Comparison of ENCODE assay signal across 9 cellular contexts in genomic region chr15:75349851-75350588, GRCh38. TPM values are rescaled to one million over a fixed set of nuclear protein-coding genes. Genes with fewer than 3 reads are reported as not detected.
DNase-seq lines count a peak whose midpoint lies in the region; ATAC-seq, FAIRE-seq and TF ChIP-seq lines count a peak whose summit lies in the region.
"Had no signal": no experiment of that assay in that cellular context is flagged by ENCODE, and none has a peak within 500 bp of the region (broad histone marks: within the 10 kb centered on the region; RNA-seq: fewer than 3 reads in every experiment).

No MANE protein-coding gene starts in this region.

- no peaks in the 10 kb centered on the region for H3K79me2 ChIP-seq in HepG2 (ENCODE audit: insufficient read depth, low read length)

- no peaks in the 10 kb centered on the region for H3K9me3 Mint-ChIP-seq in endothelial cell (ENCODE audit: unreplicated experiment)
- H3K9me3 Mint-ChIP-seq in stimulated activated memory B cell treated with anti-CD40 and anti-IgM and Interleukin-4, amounts not matched to agents 10 μg/mL and 1 μg/mL and 100 μg/mL, for 72 hours: peaks cover 5% of the 10 kb centered on the region

- H3K9ac ChIP-seq in HepG2 (ENCODE audit: insufficient read depth, low read depth, low read length): no peak overlapping the region

- H3K27me3 Mint-ChIP-seq in endothelial cell (ENCODE audit: unreplicated experiment): peaks cover 13% of the 10 kb centered on the region
- H3K27me3 Mint-ChIP-seq in stimulated activated memory B cell treated with anti-CD40 and anti-IgM and Interleukin-4, amounts not matched to agents 10 μg/mL and 1 μg/mL and 100 μg/mL, for 72 hours: no peaks in the 10 kb centered on the region

- intact Hi-C loops in HepG2 (cut with micrococcal nuclease; ENCODE audit: unreplicated experiment) (no loop called here), right lobe of liver (cut with DNase I) (no loop called here)

- H3K27me3 ChIP-seq in HepG2 (ENCODE audit: control insufficient read depth in 1 of 2, insufficient read depth in 2 of 2, low read length in 2 of 2) (no peaks in the 10 kb centered on the region), right lobe of liver (no peaks in the 10 kb centered on the region)

- TF ChIP-seq POLR2A in HepG2 (IDR thresholded peaks at IDR 0.05; ENCODE audit: insufficient read depth in 1 of 2, low read depth in 2 of 2, low read length in 2 of 2) (no peak; a peak in 1 of 4 replicates), right lobe of liver (IDR thresholded peaks at IDR 0.05) (no peak)

- peak overlapping the region; percentile 73 for H3K4me3 Mint-ChIP-seq in endothelial cell (ENCODE audit: unreplicated experiment)
- H3K4me3 Mint-ChIP-seq in stimulated activated memory B cell treated with anti-CD40 and anti-IgM and Interleukin-4, amounts not matched to agents 10 μg/mL and 1 μg/mL and 100 μg/mL, for 72 hours: peak overlapping the region; percentile 38

- no peak for TF ChIP-seq EP300 in HepG2 (IDR thresholded peaks at IDR 0.05; ENCODE audit: low read depth in 2 of 2, low read length in 2 of 2)
- no peak for TF ChIP-seq EP300 in HepG2 (CRISPR knock-in tag; IDR thresholded peaks at IDR 0.05; ENCODE audit: borderline replicate concordance)

- no peak overlapping the region for H3K27ac Mint-ChIP-seq in endothelial cell (ENCODE audit: unreplicated experiment)
- H3K27ac Mint-ChIP-seq in stimulated activated memory B cell treated with anti-CD40 and anti-IgM and Interleukin-4, amounts not matched to agents 10 μg/mL and 1 μg/mL and 100 μg/mL, for 72 hours: peak overlapping the region; percentile 71

- 95% methylated on average over 9 of the region's 9 CpGs for WGBS in HepG2 (ENCODE audit: low lambda C conversion rate)
- WGBS in right lobe of liver (ENCODE audit: insufficient coverage, low coverage, low lambda C conversion rate, missing lambda C conversion rate): 85% methylated on average over 4 of the region's 9 CpGs

- in situ Hi-C loops in HepG2 (cut with HindIII; ENCODE audit: extremely low pct_ligation_motif_present, low pct_unique_long_range_greater_than_20kb): no loop called here

- no peaks in the 10 kb centered on the region for H3K9me3 ChIP-seq in HepG2 (ENCODE audit: low read length)
- H3K9me3 ChIP-seq in right lobe of liver: no peaks in the 10 kb centered on the region

- POLR2A ChIA-PET in HepG2 (lab: Yijun Ruan, JAX): no interaction called here

- H4K20me1 ChIP-seq in HepG2 (ENCODE audit: insufficient read depth, low read length): no peaks in the 10 kb centered on the region

- CTCF ChIA-PET in HepG2 (lab: Yijun Ruan, JAX; ENCODE audit: low intra/inter-chr PET ratio, low total read pairs): no interaction called here

- H3K4me1 ChIP-seq in HepG2 (ENCODE audit: insufficient read depth, low read length): peaks cover 22% of the 10 kb centered on the region
- H3K4me1 ChIP-seq in right lobe of liver: peaks cover 0 to 22% (median 7%) of the 10 kb centered on the region in 4 donors

- peaks cover 2% of the 10 kb centered on the region for H3K4me1 Mint-ChIP-seq in endothelial cell (ENCODE audit: unreplicated experiment)
- H3K4me1 Mint-ChIP-seq in stimulated activated memory B cell treated with anti-CD40 and anti-IgM and Interleukin-4, amounts not matched to agents 10 μg/mL and 1 μg/mL and 100 μg/mL, for 72 hours: peaks cover 47% of the 10 kb centered on the region

- no peak overlapping the region for H2AFZ ChIP-seq in HepG2 (ENCODE audit: low read length)

- no peak for DNase-seq in HepG2 (ENCODE audit: low spot score)
- DNase-seq in right lobe of liver: no peak
- DNase-seq in activated CD4-positive, CD25-positive, alpha-beta regulatory T cell treated with anti-CD3 and anti-CD28 coated beads, Interleukin-2, amount 50 U/mL, for 16 hours (ENCODE audit: low read depth, low spot score): peak; percentile 38
- no peak for DNase-seq in endothelial cell (ENCODE audit: low spot score)
- DNase-seq in RCC 7860 (ENCODE audit: low spot score): no peak
- DNase-seq in pons (ENCODE audit: low spot score): no peak

- peaks cover 14% of the 10 kb centered on the region for H3K36me3 Mint-ChIP-seq in endothelial cell (ENCODE audit: low read depth, unreplicated experiment)
- peaks cover 28% of the 10 kb centered on the region for H3K36me3 Mint-ChIP-seq in stimulated activated memory B cell treated with anti-CD40 and anti-IgM and Interleukin-4, amounts not matched to agents 10 μg/mL and 1 μg/mL and 100 μg/mL, for 72 hours

- FAIRE-seq in HepG2 (lab: Jason Lieb, UNC): no peak
- FAIRE-seq in RCC 7860 (lab: Jason Lieb, UNC): no peak
- FAIRE-seq: TTC549 had no signal

- BruUV-seq in HepG2 (replicated peaks; lab: Mats Ljungman, UMichigan): TSS peak; percentile 52

- H3K36me3 ChIP-seq in HepG2 (replicated peaks in 1 of 2; ENCODE audit: control insufficient read depth in 1 of 2, insufficient read depth in 2 of 2, low read length in 2 of 2) (no peaks in the 10 kb centered on the region), right lobe of liver (peaks cover 0 to 5% (median 0%) of the 10 kb centered on the region in 4 donors)

- H3K4me3 ChIP-seq in HepG2 (replicated peaks in 1 of 3; ENCODE audit: insufficient read depth in 1 of 3, low read depth in 2 of 3, low read length in 3 of 3) (no peak overlapping the region), right lobe of liver (no peak overlapping the region)

- H3K4me2 ChIP-seq in HepG2 (ENCODE audit: low read depth, low read length): no peak overlapping the region

- H3K27ac ChIP-seq in HepG2 (ENCODE audit: extremely low read length, insufficient read depth, low read length): no peak overlapping the region
- no peak overlapping the region for H3K27ac ChIP-seq in right lobe of liver

- TF ChIP-seq RAD21 in HepG2 (CRISPR knock-in tag; IDR thresholded peaks at IDR 0.05): no peak

- TF ChIP-seq CTCF in HepG2 (CRISPR knock-in tag; IDR thresholded peaks at IDR 0.05) (no peak), right lobe of liver (IDR thresholded peaks at IDR 0.05) (no peak), endothelial cell (IDR thresholded peaks at IDR 0.05; ENCODE audit: unreplicated experiment) (no peak)

- ATAC-seq in HepG2: no peak
- ATAC-seq in right lobe of liver: no peak
- ATAC-seq in stimulated activated memory B cell treated with anti-CD40 and anti-IgM and Interleukin-4, amounts not matched to agents 10 μg/mL and 1 μg/mL and 100 μg/mL, for 72 hours: peak; percentile 85
- ATAC-seq in HG03442 (IDR thresholded peaks at IDR 0.05; ENCODE audit: unreplicated experiment): no peak

RNA-seq across cellular contexts. Expression of gene NEIL1, which starts 3.2 kb away (rescaled TPM):
- total RNA-seq in HepG2 (2016; rRNA removed; fragmentation: Illumina TruSeq; extraction: Trizol) (3.7 and 10.4 TPM in 2 replicates), right lobe of liver (10 to 100 TPM; 16.6 to 32.7 (median 23.7) TPM), endothelial cell (ENCODE audit: unreplicated experiment) (149 TPM)
- total RNA-seq in HepG2 (2016; cell fraction: cytosol; rRNA removed; fragmentation: Illumina TruSeq; extraction: Trizol; ENCODE audit: low read depth): 1.4 and 1.7 TPM in 2 replicates
- total RNA-seq in HepG2 (2016; cell fraction: insoluble cytoplasmic fraction; rRNA removed; fragmentation: Illumina TruSeq; extraction: Trizol): 3.3 and 9.7 TPM in 2 replicates
- total RNA-seq in HepG2 (2016; cell fraction: membrane; rRNA removed; fragmentation: Illumina TruSeq; extraction: Trizol): 1.2 and 1.6 TPM in 2 replicates
- 11.2 and 13.2 TPM in 2 replicates for total RNA-seq in HepG2 (2016; cell fraction: nucleus; rRNA removed; fragmentation: Illumina TruSeq; extraction: Trizol)
- 15.5 and 20.8 TPM in 2 replicates for polyA plus RNA-seq in HepG2 (2011; rRNA removed)
- polyA plus RNA-seq in HepG2 (2011; cell fraction: cytosol; rRNA removed): 2.3 and 5.2 TPM in 2 replicates
- 173 and 186 TPM in 2 replicates for polyA plus RNA-seq in HepG2 (2011; cell fraction: nucleus; rRNA removed)
- polyA plus RNA-seq in HepG2 (2012): 12.7 and 12.8 TPM in 2 replicates
- 0.59 and 0.62 TPM in 2 replicates for polyA plus RNA-seq in HepG2 (2016; cell fraction: cytosol; fragmentation: Illumina TruSeq; extraction: Trizol; ENCODE audit: low read depth)
- 2.5 and 3.3 TPM in 2 replicates for polyA plus RNA-seq in HepG2 (2016; cell fraction: insoluble cytoplasmic fraction; fragmentation: Illumina TruSeq; extraction: Trizol; ENCODE audit: low read depth)
- polyA plus RNA-seq in HepG2 (2016; cell fraction: membrane; fragmentation: Illumina TruSeq; extraction: Trizol; ENCODE audit: low read depth): 0.81 and 1.0 TPM in 2 replicates
- polyA plus RNA-seq in HepG2 (2016; cell fraction: nucleus; fragmentation: Illumina TruSeq; extraction: Trizol; ENCODE audit: insufficient read depth, low read depth): 42.4 and 44.3 TPM in 2 replicates
- polyA minus RNA-seq in HepG2 (2011; rRNA and poly(A)+ RNA removed; ENCODE audit: low replicate concordance): 3.1 and 11.3 TPM in 2 replicates
- 2.1 and 3.2 TPM in 2 replicates for polyA minus RNA-seq in HepG2 (2011; cell fraction: cytosol; rRNA and poly(A)+ RNA removed)
- polyA minus RNA-seq in HepG2 (2011; cell fraction: nucleus; rRNA and poly(A)+ RNA removed): 13.9 and 19.4 TPM in 2 replicates

RNA-seq across cellular contexts. Expression of gene COMMD4, which starts 14.2 kb away (rescaled TPM):
- total RNA-seq in HepG2 (2016; rRNA removed; fragmentation: Illumina TruSeq; extraction: Trizol) (89.9 and 106 TPM in 2 replicates), right lobe of liver (10 to 100 TPM; 25.6 to 57.0 (median 41.6) TPM), endothelial cell (ENCODE audit: unreplicated experiment) (165 TPM)
- total RNA-seq in HepG2 (2016; cell fraction: cytosol; rRNA removed; fragmentation: Illumina TruSeq; extraction: Trizol; ENCODE audit: low read depth): 17.5 and 17.7 TPM in 2 replicates
- total RNA-seq in HepG2 (2016; cell fraction: insoluble cytoplasmic fraction; rRNA removed; fragmentation: Illumina TruSeq; extraction: Trizol): 89.8 and 123 TPM in 2 replicates
- total RNA-seq in HepG2 (2016; cell fraction: membrane; rRNA removed; fragmentation: Illumina TruSeq; extraction: Trizol): 25.0 and 27.3 TPM in 2 replicates
- total RNA-seq in HepG2 (2016; cell fraction: nucleus; rRNA removed; fragmentation: Illumina TruSeq; extraction: Trizol): 47.4 and 48.2 TPM in 2 replicates
- polyA plus RNA-seq in HepG2 (2011; rRNA removed): 45.8 and 48.8 TPM in 2 replicates
- 65.2 and 112 TPM in 2 replicates for polyA plus RNA-seq in HepG2 (2011; cell fraction: cytosol; rRNA removed)
- 131 and 137 TPM in 2 replicates for polyA plus RNA-seq in HepG2 (2011; cell fraction: nucleus; rRNA removed)
- polyA plus RNA-seq in HepG2 (2012): 24.2 and 36.2 TPM in 2 replicates
- 18.7 and 20.0 TPM in 2 replicates for polyA plus RNA-seq in HepG2 (2016; cell fraction: cytosol; fragmentation: Illumina TruSeq; extraction: Trizol; ENCODE audit: low read depth)
- 103 and 109 TPM in 2 replicates for polyA plus RNA-seq in HepG2 (2016; cell fraction: insoluble cytoplasmic fraction; fragmentation: Illumina TruSeq; extraction: Trizol; ENCODE audit: low read depth)
- polyA plus RNA-seq in HepG2 (2016; cell fraction: membrane; fragmentation: Illumina TruSeq; extraction: Trizol; ENCODE audit: low read depth): 24.2 and 25.0 TPM in 2 replicates
- 99.3 and 104 TPM in 2 replicates for polyA plus RNA-seq in HepG2 (2016; cell fraction: nucleus; fragmentation: Illumina TruSeq; extraction: Trizol; ENCODE audit: insufficient read depth, low read depth)
- 34.3 and 108 TPM in 2 replicates for polyA minus RNA-seq in HepG2 (2011; rRNA and poly(A)+ RNA removed; ENCODE audit: low replicate concordance)
- polyA minus RNA-seq in HepG2 (2011; cell fraction: cytosol; rRNA and poly(A)+ RNA removed): 10.2 and 20.8 TPM in 2 replicates
- polyA minus RNA-seq in HepG2 (2011; cell fraction: nucleus; rRNA and poly(A)+ RNA removed): 8.6 and 10.4 TPM in 2 replicates

RNA-seq across cellular contexts. Expression of gene MAN2C1, which starts 18.4 kb away (rescaled TPM):
- total RNA-seq in HepG2 (2016; rRNA removed; fragmentation: Illumina TruSeq; extraction: Trizol): 19.5 and 71.0 TPM in 2 replicates
- 22.6 and 23.0 TPM in 2 replicates for total RNA-seq in HepG2 (2016; cell fraction: cytosol; rRNA removed; fragmentation: Illumina TruSeq; extraction: Trizol; ENCODE audit: low read depth)
- 18.6 and 68.6 TPM in 2 replicates for total RNA-seq in HepG2 (2016; cell fraction: insoluble cytoplasmic fraction; rRNA removed; fragmentation: Illumina TruSeq; extraction: Trizol)
- total RNA-seq in HepG2 (2016; cell fraction: membrane; rRNA removed; fragmentation: Illumina TruSeq; extraction: Trizol): 13.2 and 14.6 TPM in 2 replicates
- 97.9 and 121 TPM in 2 replicates for total RNA-seq in HepG2 (2016; cell fraction: nucleus; rRNA removed; fragmentation: Illumina TruSeq; extraction: Trizol)
- 62.6 and 75.6 TPM in 2 replicates for polyA plus RNA-seq in HepG2 (2011; rRNA removed)
- polyA plus RNA-seq in HepG2 (2011; cell fraction: cytosol; rRNA removed): 13.2 and 22.4 TPM in 2 replicates
- polyA plus RNA-seq in HepG2 (2011; cell fraction: nucleus; rRNA removed): 865 and 1,137 TPM in 2 replicates
- 75.9 and 76.2 TPM in 2 replicates for polyA plus RNA-seq in HepG2 (2012)
- polyA plus RNA-seq in HepG2 (2016; cell fraction: cytosol; fragmentation: Illumina TruSeq; extraction: Trizol; ENCODE audit: low read depth): 1.8 and 2.8 TPM in 2 replicates
- 13.7 and 14.4 TPM in 2 replicates for polyA plus RNA-seq in HepG2 (2016; cell fraction: insoluble cytoplasmic fraction; fragmentation: Illumina TruSeq; extraction: Trizol; ENCODE audit: low read depth)
- polyA plus RNA-seq in HepG2 (2016; cell fraction: membrane; fragmentation: Illumina TruSeq; extraction: Trizol; ENCODE audit: low read depth): 3.1 and 3.3 TPM in 2 replicates
- 278 and 324 TPM in 2 replicates for polyA plus RNA-seq in HepG2 (2016; cell fraction: nucleus; fragmentation: Illumina TruSeq; extraction: Trizol; ENCODE audit: insufficient read depth, low read depth)
- polyA minus RNA-seq in HepG2 (2011; rRNA and poly(A)+ RNA removed; ENCODE audit: low replicate concordance): 124 and 148 TPM in 2 replicates
- 16.0 and 22.9 TPM in 2 replicates for polyA minus RNA-seq in HepG2 (2011; cell fraction: cytosol; rRNA and poly(A)+ RNA removed)
- polyA minus RNA-seq in HepG2 (2011; cell fraction: nucleus; rRNA and poly(A)+ RNA removed): 169 and 181 TPM in 2 replicates
- 100 to 1,000 TPM in 1 of 6 experiments, 10 to 100 TPM in 5; 45.4 to 120 (median 79.1) TPM for total RNA-seq in right lobe of liver
- 237 TPM for total RNA-seq in endothelial cell (ENCODE audit: unreplicated experiment)
